Comparison of ENCODE assay signal across 8 cellular contexts in genomic region chr14:52692248-52692962, GRCh38. TPM values are rescaled to one million over a fixed set of nuclear protein-coding genes. Genes with fewer than 3 reads are reported as not detected.
DNase-seq lines count a peak whose midpoint lies in the region; ATAC-seq and TF ChIP-seq lines count a peak whose summit lies in the region.
"Had no signal": no experiment of that assay in that cellular context is flagged by ENCODE, and none has a peak within 500 bp of the region (broad histone marks: within the 10 kb centered on the region; RNA-seq: fewer than 3 reads in every experiment).

No MANE protein-coding gene starts in this region.

- H3K9me3 Mint-ChIP-seq in nephron (no peaks in the 10 kb centered on the region), WTC11 (no peaks in the 10 kb centered on the region)

- H3K4me3 Mint-ChIP-seq in nephron: peak overlapping the region; percentile 8 to 65 (median 58)
- H3K4me3 Mint-ChIP-seq in WTC11: no peak overlapping the region

- H3K4me1 Mint-ChIP-seq in nephron (peaks cover 11% of the 10 kb centered on the region), WTC11 (peaks cover 28% of the 10 kb centered on the region)

- POLR2A ChIA-PET in WTC11 (lab: Charles Lee): no interaction called here

- H3K36me3 Mint-ChIP-seq in nephron (ENCODE audit: low read depth) (no peaks in the 10 kb centered on the region), WTC11 (no peaks in the 10 kb centered on the region)

- peak; percentile 31 for DNase-seq in GM03348 (ENCODE audit: low spot score)
- DNase-seq in NOMO-1 treated with DMSO at 0.1 percent for 48 hours (lab: John Stamatoyannopoulos, UW; ENCODE audit: unreplicated experiment): peak; percentile 77
- peak; percentile 92 for DNase-seq in amniotic epithelial cell (ENCODE audit: low read depth)
- no peak for DNase-seq in WTC11 (ENCODE audit: low spot score)
- DNase-seq in head of caudate nucleus: no peak
- DNase-seq: amygdala had no signal

- H3K27me3 Mint-ChIP-seq in nephron (ENCODE audit: low read depth) (no peaks in the 10 kb centered on the region), WTC11 (ENCODE audit: low read depth) (no peaks in the 10 kb centered on the region; the same call in none of the 2 replicates)

- H3K27ac Mint-ChIP-seq in nephron (no peak overlapping the region), WTC11 (no peak overlapping the region)

- CTCF ChIA-PET in WTC11 (lab: Charles Lee): no interaction called here

- no peak for TF ChIP-seq CTCF in nephron (IDR thresholded peaks at IDR 0.05; ENCODE audit: unreplicated experiment in 3 of 3)
- no peak for TF ChIP-seq CTCF in WTC11 (IDR thresholded peaks at IDR 0.05)

- ATAC-seq in WTC11: no peak
- ATAC-seq in HG03196 (IDR thresholded peaks at IDR 0.05; ENCODE audit: unreplicated experiment): no peak

- intact Hi-C loops in head of caudate nucleus (cut with DNase I): no loop called here

TF ChIP-seq in WTC11, 78 proteins besides CTCF, POLR2A, EP300 and RAD21:
- TF ChIP-seq ATF2 (CRISPR knock-in tag; IDR thresholded peaks at IDR 0.05; ENCODE audit: borderline replicate concordance, low read depth): no peak
- TF ChIP-seq NR1H2 (CRISPR knock-in tag; IDR thresholded peaks at IDR 0.05): no peak
- no peak for TF ChIP-seq EMX1 (CRISPR knock-in tag; IDR thresholded peaks at IDR 0.05)
- TF ChIP-seq ZNF396 (CRISPR knock-in tag; IDR thresholded peaks at IDR 0.05; ENCODE audit: borderline replicate concordance): no peak
- no peak for TF ChIP-seq ZNF416 (CRISPR knock-in tag; IDR thresholded peaks at IDR 0.05)
- TF ChIP-seq, protein P1, sequence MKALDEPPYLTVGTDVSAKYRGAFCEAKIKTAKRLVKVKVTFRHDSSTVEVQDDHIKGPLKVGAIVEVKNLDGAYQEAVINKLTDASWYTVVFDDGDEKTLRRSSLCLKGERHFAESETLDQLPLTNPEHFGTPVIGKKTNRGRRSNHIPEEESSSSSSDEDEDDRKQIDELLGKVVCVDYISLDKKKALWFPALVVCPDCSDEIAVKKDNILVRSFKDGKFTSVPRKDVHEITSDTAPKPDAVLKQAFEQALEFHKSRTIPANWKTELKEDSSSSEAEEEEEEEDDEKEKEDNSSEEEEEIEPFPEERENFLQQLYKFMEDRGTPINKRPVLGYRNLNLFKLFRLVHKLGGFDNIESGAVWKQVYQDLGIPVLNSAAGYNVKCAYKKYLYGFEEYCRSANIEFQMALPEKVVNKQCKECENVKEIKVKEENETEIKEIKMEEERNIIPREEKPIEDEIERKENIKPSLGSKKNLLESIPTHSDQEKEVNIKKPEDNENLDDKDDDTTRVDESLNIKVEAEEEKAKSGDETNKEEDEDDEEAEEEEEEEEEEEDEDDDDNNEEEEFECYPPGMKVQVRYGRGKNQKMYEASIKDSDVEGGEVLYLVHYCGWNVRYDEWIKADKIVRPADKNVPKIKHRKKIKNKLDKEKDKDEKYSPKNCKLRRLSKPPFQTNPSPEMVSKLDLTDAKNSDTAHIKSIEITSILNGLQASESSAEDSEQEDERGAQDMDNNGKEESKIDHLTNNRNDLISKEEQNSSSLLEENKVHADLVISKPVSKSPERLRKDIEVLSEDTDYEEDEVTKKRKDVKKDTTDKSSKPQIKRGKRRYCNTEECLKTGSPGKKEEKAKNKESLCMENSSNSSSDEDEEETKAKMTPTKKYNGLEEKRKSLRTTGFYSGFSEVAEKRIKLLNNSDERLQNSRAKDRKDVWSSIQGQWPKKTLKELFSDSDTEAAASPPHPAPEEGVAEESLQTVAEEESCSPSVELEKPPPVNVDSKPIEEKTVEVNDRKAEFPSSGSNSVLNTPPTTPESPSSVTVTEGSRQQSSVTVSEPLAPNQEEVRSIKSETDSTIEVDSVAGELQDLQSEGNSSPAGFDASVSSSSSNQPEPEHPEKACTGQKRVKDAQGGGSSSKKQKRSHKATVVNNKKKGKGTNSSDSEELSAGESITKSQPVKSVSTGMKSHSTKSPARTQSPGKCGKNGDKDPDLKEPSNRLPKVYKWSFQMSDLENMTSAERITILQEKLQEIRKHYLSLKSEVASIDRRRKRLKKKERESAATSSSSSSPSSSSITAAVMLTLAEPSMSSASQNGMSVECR (CRISPR knock-in tag; IDR thresholded peaks at IDR 0.05; ENCODE audit: borderline replicate concordance): no peak
- TF ChIP-seq IRF2 (CRISPR knock-in tag; IDR thresholded peaks at IDR 0.05; ENCODE audit: borderline replicate concordance, low read depth): no peak
- no peak for TF ChIP-seq ATF6 (CRISPR knock-in tag; IDR thresholded peaks at IDR 0.05)
- no peak for TF ChIP-seq TEAD1 (CRISPR knock-in tag; IDR thresholded peaks at IDR 0.05)
- TF ChIP-seq JAZF1 (CRISPR knock-in tag; IDR thresholded peaks at IDR 0.05): no peak
- no peak for TF ChIP-seq NFYB (CRISPR knock-in tag; conservative IDR thresholded peaks at IDR 0.05; ENCODE audit: low read depth)
- no peak for TF ChIP-seq PREB (CRISPR knock-in tag; IDR thresholded peaks at IDR 0.05; ENCODE audit: borderline replicate concordance)
- no peak for TF ChIP-seq ZNF423 (CRISPR knock-in tag; IDR thresholded peaks at IDR 0.05)
- TF ChIP-seq ESRRA (CRISPR knock-in tag; IDR thresholded peaks at IDR 0.05; ENCODE audit: borderline replicate concordance): no peak
- no peak for TF ChIP-seq ZBTB21 (CRISPR knock-in tag; IDR thresholded peaks at IDR 0.05; ENCODE audit: borderline replicate concordance)
- TF ChIP-seq, protein P2, sequence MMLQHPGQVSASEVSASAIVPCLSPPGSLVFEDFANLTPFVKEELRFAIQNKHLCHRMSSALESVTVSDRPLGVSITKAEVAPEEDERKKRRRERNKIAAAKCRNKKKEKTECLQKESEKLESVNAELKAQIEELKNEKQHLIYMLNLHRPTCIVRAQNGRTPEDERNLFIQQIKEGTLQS (CRISPR knock-in tag; conservative IDR thresholded peaks at IDR 0.05): no peak
- no peak for TF ChIP-seq IRF1 (CRISPR knock-in tag; IDR thresholded peaks at IDR 0.05)
- no peak for TF ChIP-seq HMGA2 (CRISPR knock-in tag; IDR thresholded peaks at IDR 0.05)
- TF ChIP-seq FOXJ3 (CRISPR knock-in tag; IDR thresholded peaks at IDR 0.05; ENCODE audit: borderline replicate concordance): no peak

RNA-seq across cellular contexts. Expression of gene ERO1A, which starts 3.0 kb away (rescaled TPM):
- total RNA-seq in WTC11 (2021): 44.6 to 58.8 TPM (median 57.8 TPM) in 3 replicates

RNA-seq across cellular contexts. Expression of gene PSMC6, which starts 14.6 kb away (rescaled TPM):
- total RNA-seq in WTC11 (2021): 74.7 to 96.4 TPM (median 89.1 TPM) in 3 replicates

RNA-seq across cellular contexts. Expression of gene STYX, which starts 37.6 kb away (rescaled TPM):
- total RNA-seq in WTC11 (2021): 21.1 to 22.8 TPM (median 21.4 TPM) in 3 replicates

Comparison
In these comparisons a context has a peak if more than half of its experiments do, and no peak if none do; other contexts are left out.
1. DNase-seq: peak in GM03348 (single experiment), NOMO-1 treated with DMSO at 0.1 percent for 48 hours (single experiment) and amniotic epithelial cell (single experiment); none in WTC11 (single experiment) and head of caudate nucleus (0 of 42).